ENCODE assay signal across 1 cellular context in genomic region chr6:25717856-25718740, GRCh38.
TF ChIP-seq lines count a peak whose summit lies in the region.

No MANE protein-coding gene starts in this region.

TF ChIP-seq in GM23338, 12 proteins besides CTCF, POLR2A, EP300 and RAD21 (continued from another document):
- TF ChIP-seq ZNF462 (CRISPR knock-in tag; IDR thresholded peaks at IDR 0.05) (no peak), STAT1 (IDR thresholded peaks at IDR 0.05; ENCODE audit: unreplicated experiment) (no peak)
